In the genomic region with DNA sequence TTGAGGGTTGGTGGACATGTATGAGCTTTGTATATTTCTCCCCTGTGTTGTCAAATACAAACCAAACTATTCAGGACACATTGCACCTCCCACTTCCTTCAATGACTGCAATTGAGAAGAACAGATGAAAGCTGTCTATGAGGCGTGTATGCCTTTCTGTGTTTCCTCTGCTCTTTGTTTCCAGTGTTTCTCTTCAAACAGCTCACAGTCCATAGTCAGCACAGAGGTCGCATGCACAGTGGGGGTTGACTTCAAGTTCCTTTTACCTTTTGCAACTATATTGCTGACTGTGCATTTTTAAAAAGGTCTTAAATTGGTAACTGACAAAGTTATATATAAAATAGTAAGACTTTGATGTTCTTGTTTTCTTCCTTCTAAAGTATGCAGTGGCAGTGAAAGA, we compare ENCODE assay signal across 24 cellular contexts.
"Had no signal": no experiment of that assay in that cellular context is flagged by ENCODE, and none has a peak within 500 bp of the region (broad histone marks: within the 10 kb centered on the region; RNA-seq: fewer than 3 reads in every experiment).

No MANE protein-coding gene starts in this region.

- ATAC-seq: activated CD4-positive, alpha-beta T cell treated with anti-CD3 and anti-CD28 coated beads for 36 hours; activated naive CD4-positive, alpha-beta T cell treated with anti-CD3 and anti-CD28 coated beads, Interleukin-2, amount 50 U/mL, for 72 hours; activated T-helper 17 cell treated with anti-CD3 and anti-CD28 coated beads, Interleukin-2, amount 50 U/mL, for 72 hours; natural killer cell treated with Interleukin-12 subunit alpha and Interleukin-12 subunit beta and Interleukin-15 and Interleukin-18, amount 100 ng/mL, for 72 hours; pancreas; psoas muscle; stimulated activated naive CD8-positive, alpha-beta T cell treated with anti-CD3 and anti-CD28 coated beads, Interleukin-15, Interleukin-2, amounts not matched to agents 100 U/mL and 50 U/mL, for 24 hours; upper lobe of right lung had no signal

- H3K4me1 ChIP-seq: pancreas, psoas muscle, right atrium auricular region, upper lobe of right lung had no signal

- H3K9me3 ChIP-seq: neutrophil, pancreas, psoas muscle, right atrium auricular region, upper lobe of right lung had no signal

- FAIRE-seq: endometrium, pancreas had no signal

- H3K27me3 ChIP-seq: neutrophil, pancreas, right atrium auricular region, upper lobe of right lung had no signal

- DNase-seq: activated B cell treated with CpG ODN at 0.5 μM for 24 hours; activated CD4-positive, alpha-beta T cell treated with anti-CD3 and anti-CD28 coated beads for 36 hours; activated CD4-positive, alpha-beta T cell treated with anti-CD3 and anti-CD28 coated beads, Interleukin-2, amount 50 U/mL, for 4 hours; activated CD8-positive, alpha-beta memory T cell treated with anti-CD3 and anti-CD28 coated beads for 24 hours; activated CD8-positive, alpha-beta memory T cell treated with anti-CD3 and anti-CD28 coated beads, Interleukin-2, amount 50 U/mL, for 4 hours; activated T-cell treated with anti-CD3 and anti-CD28 coated beads, Interleukin-2, amount 50 U/mL, for 24 hours; aorta; effector CD4-positive, alpha-beta T cell; erythroblast; foreskin fibroblast; hippocampal formation; kidney glomerular epithelial cell; pancreas; psoas muscle; stimulated activated CD4-positive, alpha-beta T cell treated with anti-CD3 and anti-CD28 coated beads, Interleukin-4, amount 100 ng/mL, for 24 hours; stimulated activated naive CD8-positive, alpha-beta T cell treated with anti-CD3 and anti-CD28 coated beads, Interleukin-15, Interleukin-2, amounts not matched to agents 100 U/mL and 50 U/mL, for 24 hours; T1000; upper lobe of right lung had no signal

- H3K27ac ChIP-seq: neutrophil, pancreas, psoas muscle, right atrium auricular region, upper lobe of right lung had no signal

- H3K4me3 ChIP-seq: pancreas, psoas muscle, right atrium auricular region, upper lobe of right lung had no signal

- H3K36me3 ChIP-seq: neutrophil, pancreas, right atrium auricular region, upper lobe of right lung had no signal
